ENCODE assay signal across 17 cellular contexts in genomic region chr2:201962766-201963555, GRCh38.
DNase-seq lines count a peak whose midpoint lies in the region; ATAC-seq and TF ChIP-seq lines count a peak whose summit lies in the region.
"Had no signal": no experiment of that assay in that cellular context is flagged by ENCODE, and none has a peak within 500 bp of the region (broad histone marks: within the 10 kb centered on the region; RNA-seq: fewer than 3 reads in every experiment).

No MANE protein-coding gene starts in this region.

- H3K27ac ChIP-seq in AG04450 (ENCODE audit: low read depth, low read length) (peak overlapping the region; percentile 21), mesenchymal stem cell (ENCODE audit: low read length, poor library complexity, severe bottlenecking) (no peak overlapping the region)
- H3K27ac ChIP-seq in BLaER1 treated with 17β-estradiol and CSF1 and Interleukin-3, amounts not matched to agents 10 nM and 100 nM = peak overlapping the region in 2 of 11 experiments; percentile 10 to 89; a peak in 3 of 22 replicates

- H2BK12ac ChIP-seq in mesenchymal stem cell (ENCODE audit: low read length in 2 of 2) = no peak overlapping the region

- peak overlapping the region; percentile 62 for H4K91ac ChIP-seq in mesenchymal stem cell (ENCODE audit: low read length)

- H3K4me1 Mint-ChIP-seq in mesothelial cell of epicardium = peaks cover 11% of the 10 kb centered on the region

- no peaks in the 10 kb centered on the region for H3K36me3 ChIP-seq in BLaER1 treated with 17β-estradiol and CSF1 and Interleukin-3, amounts not matched to agents 10 nM and 100 nM
- no peaks in the 10 kb centered on the region for H3K36me3 ChIP-seq in mesenchymal stem cell (ENCODE audit: control insufficient read depth in 1 of 2, insufficient read depth in 2 of 2, low read depth in 1 of 2, low read length in 2 of 2)

- H3K4me3 ChIP-seq in AG04450 (ENCODE audit: low read depth, low read length) (no peak overlapping the region), mesenchymal stem cell (ENCODE audit: insufficient read depth in 1 of 2, low read depth in 1 of 2, low read length in 2 of 2) (no peak overlapping the region)
- H3K4me3 ChIP-seq in BLaER1 treated with 17β-estradiol and CSF1 and Interleukin-3, amounts not matched to agents 10 nM and 100 nM = no peak overlapping the region
- H3K4me3 ChIP-seq: K562 had no signal

- H2BK15ac ChIP-seq in mesenchymal stem cell (ENCODE audit: low read depth, poor library complexity, severe bottlenecking) = peak overlapping the region; percentile 36

- DNase-seq in AG04450 (ENCODE audit: low read depth, low spot score) (no peak), NCI-H748 (lab: John Stamatoyannopoulos, UW; ENCODE audit: unreplicated experiment) (peak; percentile 72), mesenchymal stem cell (no peak), middle frontal gyrus (ENCODE audit: extremely low spot score, low spot score) (no peak), mesothelial cell of epicardium (ENCODE audit: low spot score in 2 of 2, unreplicated experiment in 2 of 2) (no peak)
- DNase-seq: CD8-positive, alpha-beta T cell; DND-41; GF-D8; GOT3; HFFc6; NCI-H1694; NCI-H526 treated with DMSO at 0.1 percent for 48 hours; PC-3; SW 1271 had no signal

- H3K36me3 Mint-ChIP-seq in mesothelial cell of epicardium = no peaks in the 10 kb centered on the region
- H3K36me3 Mint-ChIP-seq: CD8-positive, alpha-beta T cell had no signal

- CTCF ChIA-PET in AG04450 (lab: Charles Lee) = no interaction called here

- no peak overlapping the region for H3K4me3 Mint-ChIP-seq in mesothelial cell of epicardium
- H3K4me3 Mint-ChIP-seq: CD8-positive, alpha-beta T cell; HFFc6 had no signal

- no peak overlapping the region for H3K4ac ChIP-seq in mesenchymal stem cell (ENCODE audit: low read depth in 1 of 2, low read length in 2 of 2)

- peak overlapping the region in 8 of 11 experiments; percentile 64 to 98 (median 80); a peak in 15 of 22 replicates for H3K4me2 ChIP-seq in BLaER1 treated with 17β-estradiol and CSF1 and Interleukin-3, amounts not matched to agents 10 nM and 100 nM
- H3K4me2 ChIP-seq in mesenchymal stem cell (ENCODE audit: low read length, poor library complexity, severe bottlenecking) = no peak overlapping the region

- H3K27me3 Mint-ChIP-seq in mesothelial cell of epicardium (ENCODE audit: low read depth) = no peaks in the 10 kb centered on the region

- H3K27me3 ChIP-seq in AG04450 (ENCODE audit: control insufficient read depth, insufficient read depth, low read length) (no peaks in the 10 kb centered on the region), mesenchymal stem cell (ENCODE audit: control insufficient read depth in 1 of 2, insufficient read depth in 1 of 2, low read length in 2 of 2) (peaks cover 0 to 76% of the 10 kb centered on the region in 2 experiments)
- H3K27me3 ChIP-seq in BLaER1 treated with 17β-estradiol and CSF1 and Interleukin-3, amounts not matched to agents 10 nM and 100 nM = no peaks in the 10 kb centered on the region; a peak in 1 of 22 replicates

- no peak overlapping the region for H3K18ac ChIP-seq in mesenchymal stem cell (ENCODE audit: low read depth in 1 of 2, low read length in 2 of 2)

- no peak overlapping the region for H4K8ac ChIP-seq in mesenchymal stem cell (ENCODE audit: low read length)

- no peak overlapping the region for H3K14ac ChIP-seq in mesenchymal stem cell (ENCODE audit: low read length in 2 of 2)

- no peaks in the 10 kb centered on the region for H3K9me3 Mint-ChIP-seq in mesothelial cell of epicardium
- H3K9me3 Mint-ChIP-seq: CD8-positive, alpha-beta T cell; HFFc6 had no signal

- H3K4me1 ChIP-seq in BLaER1 treated with 17β-estradiol and CSF1 and Interleukin-3, amounts not matched to agents 10 nM and 100 nM = peaks cover 37 to 82% (median 74%) of the 10 kb centered on the region in 10 experiments
- H3K4me1 ChIP-seq in mesenchymal stem cell (ENCODE audit: control insufficient read depth, insufficient read depth, low read depth, low read length) = peaks cover 8% of the 10 kb centered on the region

- H3K27ac Mint-ChIP-seq in mesothelial cell of epicardium = no peak overlapping the region
- H3K27ac Mint-ChIP-seq: CD8-positive, alpha-beta T cell; HFFc6 had no signal

- no peak overlapping the region for H2AFZ ChIP-seq in mesenchymal stem cell (ENCODE audit: low read depth, low read length)

- TF ChIP-seq CTCF in AG04450 (IDR thresholded peaks at IDR 0.05; ENCODE audit: low read depth, low read length) (no peak), mesothelial cell of epicardium (IDR thresholded peaks at IDR 0.05; ENCODE audit: unreplicated experiment) (no peak)

- H3K9me3 ChIP-seq in AG04450 (ENCODE audit: control insufficient read depth, insufficient read depth, low read length) (no peaks in the 10 kb centered on the region), mesenchymal stem cell (ENCODE audit: control insufficient read depth, low read length) (no peaks in the 10 kb centered on the region)
- peaks cover 0 to 15% (median 0%) of the 10 kb centered on the region in 11 experiments; a peak in 1 of 22 replicates for H3K9me3 ChIP-seq in BLaER1 treated with 17β-estradiol and CSF1 and Interleukin-3, amounts not matched to agents 10 nM and 100 nM (replicated peaks in 1 of 11)

- H3K9ac ChIP-seq in BLaER1 treated with 17β-estradiol and CSF1 and Interleukin-3, amounts not matched to agents 10 nM and 100 nM = no peak overlapping the region
- H3K9ac ChIP-seq in mesenchymal stem cell (ENCODE audit: low read length) = no peak overlapping the region

- H4K20me1 ChIP-seq in BLaER1 treated with 17β-estradiol and CSF1 and Interleukin-3, amounts not matched to agents 10 nM and 100 nM = no peaks in the 10 kb centered on the region

- no peak overlapping the region for H2BK120ac ChIP-seq in mesenchymal stem cell (ENCODE audit: low read depth, low read length)

- no peak overlapping the region for H2BK5ac ChIP-seq in mesenchymal stem cell (ENCODE audit: low read depth, low read length, poor library complexity, severe bottlenecking)

- H3K23ac ChIP-seq in mesenchymal stem cell (ENCODE audit: low read length in 2 of 2) = no peak overlapping the region

- no peaks in the 10 kb centered on the region for H3K79me1 ChIP-seq in mesenchymal stem cell (replicated peaks; ENCODE audit: low read length, poor library complexity, severe bottlenecking)

- H2AK5ac ChIP-seq in mesenchymal stem cell (ENCODE audit: low read length, severe bottlenecking) = no peak overlapping the region

- no peak for ATAC-seq in GM21360 (IDR thresholded peaks at IDR 0.05; ENCODE audit: unreplicated experiment)
- ATAC-seq: CD8-positive, alpha-beta T cell; K562; PC-3 had no signal

- POLR2A ChIA-PET in AG04450 (lab: Yijun Ruan, JAX) = interaction anchor here (0.7 kb wide), 1 partner anchor 19 kb away, joined by 7 read pairs; no protein-coding TSS in a partner anchor

- WGBS in mesenchymal stem cell = 87% methylated on average over 14 of the region's 14 CpGs
